In genomic region chr16:3773663-3774062, GRCh38 we compare ENCODE assay signal across 13 cellular contexts. TPM values are rescaled to one million over a fixed set of nuclear protein-coding genes. Genes with fewer than 3 reads are reported as not detected.
DNase-seq lines count a peak whose midpoint lies in the region; ATAC-seq and TF ChIP-seq lines count a peak whose summit lies in the region.
"Had no signal": no experiment of that assay in that cellular context is flagged by ENCODE, and none has a peak within 500 bp of the region (broad histone marks: within the 10 kb centered on the region; RNA-seq: fewer than 3 reads in every experiment).

No MANE protein-coding gene starts in this region.

- DNase-seq in T-helper 17 cell (no peak), chondrocyte (ENCODE audit: low spot score) (no peak), neural crest cell (ENCODE audit: low read depth, low spot score) (no peak), GOT3 (lab: John Stamatoyannopoulos, UW) (no peak)
- DNase-seq in CD4-positive, alpha-beta T cell, result no peak
- DNase-seq: CD4-positive, CD25-positive, alpha-beta regulatory T cell; NCI-H187 treated with DMSO at 0.1 percent for 48 hours; NCI-H526 treated with DMSO at 0.1 percent for 48 hours; SIG-M5 had no signal

- H3K27me3 ChIP-seq in CD4-positive, alpha-beta T cell (ENCODE audit: control insufficient read depth, insufficient read depth, low read length), result no peaks in the 10 kb centered on the region

- TF ChIP-seq CTCF in chondrocyte (IDR thresholded peaks at IDR 0.05) (no peak), neural crest cell (conservative IDR thresholded peaks at IDR 0.05) (no peak)
- TF ChIP-seq CTCF in CD4-positive, alpha-beta T cell (IDR thresholded peaks at IDR 0.05), result no peak

- CTCF ChIA-PET in CD4-positive, alpha-beta T cell (lab: Charles Lee), result no interaction called here

- H3K36me3 Mint-ChIP-seq in T-helper 17 cell (ENCODE audit: low read depth) (peaks cover 15% of the 10 kb centered on the region), chondrocyte (ENCODE audit: low read depth) (peaks cover 31% of the 10 kb centered on the region), neural crest cell (ENCODE audit: low read depth) (peaks cover 10% of the 10 kb centered on the region)
- peaks cover 41% of the 10 kb centered on the region for H3K36me3 Mint-ChIP-seq in stimulated activated memory B cell treated with anti-CD40 and anti-IgM and Interleukin-4, amounts not matched to agents 10 μg/mL and 1 μg/mL and 100 μg/mL, for 72 hours
- H3K36me3 Mint-ChIP-seq in CD4-positive, alpha-beta T cell (ENCODE audit: low read depth), result peaks cover 93% of the 10 kb centered on the region

- H3K4me3 Mint-ChIP-seq in T-helper 17 cell (no peak overlapping the region), chondrocyte (ENCODE audit: unreplicated experiment) (no peak overlapping the region), neural crest cell (no peak overlapping the region)
- H3K4me3 Mint-ChIP-seq in stimulated activated memory B cell treated with anti-CD40 and anti-IgM and Interleukin-4, amounts not matched to agents 10 μg/mL and 1 μg/mL and 100 μg/mL, for 72 hours, result no peak overlapping the region
- no peak overlapping the region for H3K4me3 Mint-ChIP-seq in CD4-positive, alpha-beta T cell
- H3K4me3 Mint-ChIP-seq: B cell; CD4-positive, CD25-positive, alpha-beta regulatory T cell had no signal

- H3K9me3 Mint-ChIP-seq in chondrocyte (ENCODE audit: low read depth) (no peaks in the 10 kb centered on the region), neural crest cell (no peaks in the 10 kb centered on the region)
- no peaks in the 10 kb centered on the region for H3K9me3 Mint-ChIP-seq in stimulated activated memory B cell treated with anti-CD40 and anti-IgM and Interleukin-4, amounts not matched to agents 10 μg/mL and 1 μg/mL and 100 μg/mL, for 72 hours
- no peaks in the 10 kb centered on the region for H3K9me3 Mint-ChIP-seq in CD4-positive, alpha-beta T cell

- H3K4me1 Mint-ChIP-seq in T-helper 17 cell (peaks cover 8% of the 10 kb centered on the region), chondrocyte (ENCODE audit: low read depth) (peaks cover 37% of the 10 kb centered on the region), neural crest cell (no peaks in the 10 kb centered on the region)
- no peaks in the 10 kb centered on the region for H3K4me1 Mint-ChIP-seq in stimulated activated memory B cell treated with anti-CD40 and anti-IgM and Interleukin-4, amounts not matched to agents 10 μg/mL and 1 μg/mL and 100 μg/mL, for 72 hours
- no peaks in the 10 kb centered on the region for H3K4me1 Mint-ChIP-seq in CD4-positive, alpha-beta T cell (ENCODE audit: low read depth)
- H3K4me1 Mint-ChIP-seq: B cell had no signal

- peak overlapping the region; percentile 21 for H3K27ac Mint-ChIP-seq in T-helper 17 cell
- H3K27ac Mint-ChIP-seq in chondrocyte (ENCODE audit: unreplicated experiment), result peak overlapping the region; percentile 57
- H3K27ac Mint-ChIP-seq in neural crest cell (ENCODE audit: unreplicated experiment), result peak overlapping the region; percentile 8
- H3K27ac Mint-ChIP-seq in stimulated activated memory B cell treated with anti-CD40 and anti-IgM and Interleukin-4, amounts not matched to agents 10 μg/mL and 1 μg/mL and 100 μg/mL, for 72 hours, result peak overlapping the region; percentile 33
- no peak overlapping the region for H3K27ac Mint-ChIP-seq in CD4-positive, alpha-beta T cell
- H3K27ac Mint-ChIP-seq: B cell had no signal

- H3K27me3 Mint-ChIP-seq in T-helper 17 cell, result no peaks in the 10 kb centered on the region
- no peaks in the 10 kb centered on the region for H3K27me3 Mint-ChIP-seq in chondrocyte (ENCODE audit: low read depth)
- no peaks in the 10 kb centered on the region for H3K27me3 Mint-ChIP-seq in neural crest cell (ENCODE audit: low read depth)
- H3K27me3 Mint-ChIP-seq in stimulated activated memory B cell treated with anti-CD40 and anti-IgM and Interleukin-4, amounts not matched to agents 10 μg/mL and 1 μg/mL and 100 μg/mL, for 72 hours, result no peaks in the 10 kb centered on the region
- H3K27me3 Mint-ChIP-seq in CD4-positive, alpha-beta T cell, result no peaks in the 10 kb centered on the region
- H3K27me3 Mint-ChIP-seq: B cell; CD4-positive, CD25-positive, alpha-beta regulatory T cell had no signal

- intact Hi-C loops in CD4-positive, alpha-beta T cell (cut with DNase I, micrococcal nuclease), result no loop called here

- H3K9me3 ChIP-seq in T-helper 17 cell (ENCODE audit: control insufficient read depth, low read length, poor library complexity, severe bottlenecking), result no peaks in the 10 kb centered on the region
- no peaks in the 10 kb centered on the region for H3K9me3 ChIP-seq in CD4-positive, alpha-beta T cell (ENCODE audit: control insufficient read depth, low read length)
- H3K9me3 ChIP-seq: HAP-1 had no signal

- POLR2A ChIA-PET in CD4-positive, alpha-beta T cell (lab: Charles Lee), result no interaction called here

- H3K27ac ChIP-seq in CD4-positive, alpha-beta T cell (ENCODE audit: low read depth, low read length), result no peak overlapping the region

- ATAC-seq in T-helper 17 cell (no peak), GM21367 (IDR thresholded peaks at IDR 0.05; ENCODE audit: unreplicated experiment) (no peak)
- ATAC-seq in stimulated activated memory B cell treated with anti-CD40 and anti-IgM and Interleukin-4, amounts not matched to agents 10 μg/mL and 1 μg/mL and 100 μg/mL, for 72 hours, result no peak
- no peak for ATAC-seq in CD4-positive, alpha-beta T cell (ENCODE audit: poor library complexity)

RNA-seq across cellular contexts. Expression of gene TRAP1, which starts 56.3 kb away (rescaled TPM):
- total RNA-seq in T-helper 17 cell, result 10 to 100 TPM; 77.2 to 80.4 TPM
- total RNA-seq in chondrocyte, result 54.2 to 81.1 TPM (median 60.6 TPM) in 3 replicates
- total RNA-seq in neural crest cell, result 152 and 154 TPM in 2 replicates
- total RNA-seq in CD4-positive, alpha-beta T cell, result 10 to 100 TPM; 68.0 to 75.9 TPM
